In the genomic region with DNA sequence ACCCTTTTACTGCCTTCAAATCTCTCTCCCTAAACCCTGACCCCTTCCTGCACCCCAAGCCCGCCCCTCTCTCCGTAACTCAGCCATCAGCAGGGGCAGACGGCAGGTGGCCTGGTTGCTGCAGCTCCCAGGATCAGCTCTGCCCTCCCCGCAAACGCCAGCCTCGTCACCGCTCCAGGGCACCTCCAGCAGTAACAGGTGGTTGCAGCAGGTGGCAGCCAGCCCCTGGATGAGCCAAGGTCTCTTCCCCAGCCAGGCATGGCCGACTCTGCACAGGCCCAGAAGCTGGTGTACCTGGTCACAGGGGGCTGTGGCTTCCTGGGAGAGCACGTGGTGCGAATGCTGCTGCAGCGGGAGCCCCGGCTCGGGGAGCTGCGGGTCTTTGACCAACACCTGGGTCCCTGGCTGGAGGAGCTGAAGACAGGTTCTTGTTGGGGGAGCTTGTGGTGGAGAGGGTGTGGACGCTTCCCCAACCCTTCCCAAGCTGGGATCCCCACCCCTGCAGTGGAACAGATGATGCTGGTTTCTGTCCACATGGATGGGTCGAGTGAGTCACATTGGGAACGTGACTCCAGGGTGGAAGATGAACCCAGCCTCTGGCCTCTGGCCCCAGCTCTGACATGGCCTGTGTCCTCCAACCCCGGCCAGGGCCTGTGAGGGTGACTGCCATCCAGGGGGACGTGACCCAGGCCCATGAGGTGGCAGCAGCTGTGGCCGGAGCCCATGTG, we compare ENCODE assay signal across 1 cellular context.
TF ChIP-seq lines count a peak whose summit lies in the region.

No MANE protein-coding gene starts in this region.

TF ChIP-seq in HepG2, 621 proteins besides CTCF, POLR2A, EP300 and RAD21 (continued from another document):
- TF ChIP-seq, protein P1, sequence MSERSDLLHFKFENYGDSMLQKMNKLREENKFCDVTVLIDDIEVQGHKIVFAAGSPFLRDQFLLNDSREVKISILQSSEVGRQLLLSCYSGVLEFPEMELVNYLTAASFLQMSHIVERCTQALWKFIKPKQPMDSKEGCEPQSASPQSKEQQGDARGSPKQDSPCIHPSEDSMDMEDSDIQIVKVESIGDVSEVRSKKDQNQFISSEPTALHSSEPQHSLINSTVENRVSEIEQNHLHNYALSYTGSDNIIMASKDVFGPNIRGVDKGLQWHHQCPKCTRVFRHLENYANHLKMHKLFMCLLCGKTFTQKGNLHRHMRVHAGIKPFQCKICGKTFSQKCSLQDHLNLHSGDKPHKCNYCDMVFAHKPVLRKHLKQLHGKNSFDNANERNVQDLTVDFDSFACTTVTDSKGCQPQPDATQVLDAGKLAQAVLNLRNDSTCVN (CRISPR knock-in tag; IDR thresholded peaks at IDR 0.05; ENCODE audit: borderline replicate concordance): peak; percentile 26; the same call in 1 of the 2 replicates
- TF ChIP-seq, protein P2, sequence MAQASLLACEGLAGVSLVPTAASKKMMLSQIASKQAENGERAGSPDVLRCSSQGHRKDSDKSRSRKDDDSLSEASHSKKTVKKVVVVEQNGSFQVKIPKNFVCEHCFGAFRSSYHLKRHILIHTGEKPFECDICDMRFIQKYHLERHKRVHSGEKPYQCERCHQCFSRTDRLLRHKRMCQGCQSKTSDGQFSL (CRISPR knock-in tag; IDR thresholded peaks at IDR 0.05): 0 out of 2 replicates have a peak, but pooled peaks have one; percentile 40
- peak; percentile 63; the same call in 1 of the 2 replicates for TF ChIP-seq ZNF367 (CRISPR knock-in tag; IDR thresholded peaks at IDR 0.05; ENCODE audit: borderline replicate concordance)
- TF ChIP-seq, protein P3, sequence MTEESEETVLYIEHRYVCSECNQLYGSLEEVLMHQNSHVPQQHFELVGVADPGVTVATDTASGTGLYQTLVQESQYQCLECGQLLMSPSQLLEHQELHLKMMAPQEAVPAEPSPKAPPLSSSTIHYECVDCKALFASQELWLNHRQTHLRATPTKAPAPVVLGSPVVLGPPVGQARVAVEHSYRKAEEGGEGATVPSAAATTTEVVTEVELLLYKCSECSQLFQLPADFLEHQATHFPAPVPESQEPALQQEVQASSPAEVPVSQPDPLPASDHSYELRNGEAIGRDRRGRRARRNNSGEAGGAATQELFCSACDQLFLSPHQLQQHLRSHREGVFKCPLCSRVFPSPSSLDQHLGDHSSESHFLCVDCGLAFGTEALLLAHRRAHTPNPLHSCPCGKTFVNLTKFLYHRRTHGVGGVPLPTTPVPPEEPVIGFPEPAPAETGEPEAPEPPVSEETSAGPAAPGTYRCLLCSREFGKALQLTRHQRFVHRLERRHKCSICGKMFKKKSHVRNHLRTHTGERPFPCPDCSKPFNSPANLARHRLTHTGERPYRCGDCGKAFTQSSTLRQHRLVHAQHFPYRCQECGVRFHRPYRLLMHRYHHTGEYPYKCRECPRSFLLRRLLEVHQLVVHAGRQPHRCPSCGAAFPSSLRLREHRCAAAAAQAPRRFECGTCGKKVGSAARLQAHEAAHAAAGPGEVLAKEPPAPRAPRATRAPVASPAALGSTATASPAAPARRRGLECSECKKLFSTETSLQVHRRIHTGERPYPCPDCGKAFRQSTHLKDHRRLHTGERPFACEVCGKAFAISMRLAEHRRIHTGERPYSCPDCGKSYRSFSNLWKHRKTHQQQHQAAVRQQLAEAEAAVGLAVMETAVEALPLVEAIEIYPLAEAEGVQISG (CRISPR knock-in tag; IDR thresholded peaks at IDR 0.05): peak; percentile 56
- TF ChIP-seq, protein P4, sequence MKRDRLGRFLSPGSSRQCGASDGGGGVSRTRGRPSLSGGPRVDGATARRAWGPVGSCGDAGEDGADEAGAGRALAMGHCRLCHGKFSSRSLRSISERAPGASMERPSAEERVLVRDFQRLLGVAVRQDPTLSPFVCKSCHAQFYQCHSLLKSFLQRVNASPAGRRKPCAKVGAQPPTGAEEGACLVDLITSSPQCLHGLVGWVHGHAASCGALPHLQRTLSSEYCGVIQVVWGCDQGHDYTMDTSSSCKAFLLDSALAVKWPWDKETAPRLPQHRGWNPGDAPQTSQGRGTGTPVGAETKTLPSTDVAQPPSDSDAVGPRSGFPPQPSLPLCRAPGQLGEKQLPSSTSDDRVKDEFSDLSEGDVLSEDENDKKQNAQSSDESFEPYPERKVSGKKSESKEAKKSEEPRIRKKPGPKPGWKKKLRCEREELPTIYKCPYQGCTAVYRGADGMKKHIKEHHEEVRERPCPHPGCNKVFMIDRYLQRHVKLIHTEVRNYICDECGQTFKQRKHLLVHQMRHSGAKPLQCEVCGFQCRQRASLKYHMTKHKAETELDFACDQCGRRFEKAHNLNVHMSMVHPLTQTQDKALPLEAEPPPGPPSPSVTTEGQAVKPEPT (CRISPR knock-in tag; IDR thresholded peaks at IDR 0.05; ENCODE audit: low read depth): peak; percentile 36; the same call in 1 of the 2 replicates
- TF ChIP-seq, protein P5, sequence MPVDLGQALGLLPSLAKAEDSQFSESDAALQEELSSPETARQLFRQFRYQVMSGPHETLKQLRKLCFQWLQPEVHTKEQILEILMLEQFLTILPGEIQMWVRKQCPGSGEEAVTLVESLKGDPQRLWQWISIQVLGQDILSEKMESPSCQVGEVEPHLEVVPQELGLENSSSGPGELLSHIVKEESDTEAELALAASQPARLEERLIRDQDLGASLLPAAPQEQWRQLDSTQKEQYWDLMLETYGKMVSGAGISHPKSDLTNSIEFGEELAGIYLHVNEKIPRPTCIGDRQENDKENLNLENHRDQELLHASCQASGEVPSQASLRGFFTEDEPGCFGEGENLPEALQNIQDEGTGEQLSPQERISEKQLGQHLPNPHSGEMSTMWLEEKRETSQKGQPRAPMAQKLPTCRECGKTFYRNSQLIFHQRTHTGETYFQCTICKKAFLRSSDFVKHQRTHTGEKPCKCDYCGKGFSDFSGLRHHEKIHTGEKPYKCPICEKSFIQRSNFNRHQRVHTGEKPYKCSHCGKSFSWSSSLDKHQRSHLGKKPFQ (CRISPR knock-in tag; IDR thresholded peaks at IDR 0.05; ENCODE audit: insufficient replicate concordance): peak; percentile 84
